ENCODE assay signal across 9 cellular contexts in the genomic region with DNA sequence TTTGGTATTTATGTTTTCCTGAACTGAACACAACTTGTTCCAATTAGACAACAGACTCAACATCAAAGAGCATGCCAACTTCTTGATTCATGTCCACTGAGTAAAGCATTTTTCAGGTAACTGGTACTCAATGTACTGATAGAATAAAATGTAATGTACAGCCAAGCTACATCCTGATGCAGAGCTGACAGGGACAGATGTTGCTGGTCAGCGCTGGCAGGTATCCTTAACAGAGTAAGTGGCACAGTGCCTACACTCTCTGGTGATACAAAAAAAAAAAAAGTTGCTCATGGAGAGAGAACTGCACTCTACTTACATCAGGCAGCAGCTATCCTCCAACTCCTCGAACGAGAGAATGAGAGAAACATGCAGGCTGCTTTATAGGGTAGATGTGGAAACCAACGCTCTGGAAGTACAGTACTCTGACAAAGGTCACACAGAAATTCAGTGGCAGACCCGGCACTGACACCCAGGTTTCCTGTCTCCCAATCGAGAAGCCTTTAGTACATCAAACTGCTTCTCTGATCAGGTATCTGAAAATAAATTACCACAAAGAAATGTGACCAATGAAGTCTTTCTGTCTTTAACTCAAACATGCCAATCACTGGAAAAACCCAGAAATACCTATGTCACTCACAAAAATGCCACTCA. TPM values are rescaled to one million over a fixed set of nuclear protein-coding genes. Genes with fewer than 3 reads are reported as not detected.
A peak's percentile ranks its signal among the peaks of the same experiment; 100 is the strongest.
DNase-seq lines count a peak whose midpoint lies in the region; ATAC-seq and TF ChIP-seq lines count a peak whose summit lies in the region.
"Had no signal": no experiment of that assay in that cellular context is flagged by ENCODE, and none has a peak within 500 bp of the region (broad histone marks: within the 10 kb centered on the region; RNA-seq: fewer than 3 reads in every experiment).

No MANE protein-coding gene starts in this region.

- H3K4me2 ChIP-seq in neural progenitor cell = peak overlapping the region; percentile 99

- H4K20me1 ChIP-seq in neural progenitor cell (ENCODE audit: low read depth) = peaks cover 67% of the 10 kb centered on the region

- H3K36me3 Mint-ChIP-seq in CD8-positive, alpha-beta memory T cell = peaks cover 0 to 10% (median 7%) of the 10 kb centered on the region in 3 donors
- peaks cover 20% of the 10 kb centered on the region for H3K36me3 Mint-ChIP-seq in neural progenitor cell

- no peaks in the 10 kb centered on the region for H3K36me3 ChIP-seq in CD8-positive, alpha-beta memory T cell (ENCODE audit: insufficient read depth, low read length)
- H3K36me3 ChIP-seq in Panc1 (ENCODE audit: control insufficient read depth, insufficient read depth, low read length) (peaks cover 4% of the 10 kb centered on the region), neural progenitor cell (no peaks in the 10 kb centered on the region)

- H3K4me1 ChIP-seq in CD8-positive, alpha-beta memory T cell (ENCODE audit: insufficient read depth, low read length) = peaks cover 52% of the 10 kb centered on the region
- peaks cover 46% of the 10 kb centered on the region for H3K4me1 ChIP-seq in Panc1 (ENCODE audit: control insufficient read depth, insufficient read depth, low read length)
- peaks cover 67% of the 10 kb centered on the region for H3K4me1 ChIP-seq in neural progenitor cell

- no peaks in the 10 kb centered on the region for H3K9me3 Mint-ChIP-seq in CD8-positive, alpha-beta memory T cell
- H3K9me3 Mint-ChIP-seq in neural progenitor cell = peaks cover 14% of the 10 kb centered on the region

- peaks cover 94% of the 10 kb centered on the region for H3K79me2 ChIP-seq in neural progenitor cell (ENCODE audit: low read depth)

- H3K9me3 ChIP-seq in CD8-positive, alpha-beta memory T cell (ENCODE audit: low read length) = no peaks in the 10 kb centered on the region
- H3K9me3 ChIP-seq in Panc1 (ENCODE audit: control insufficient read depth, insufficient read depth, low read depth, low read length) (no peaks in the 10 kb centered on the region), neural progenitor cell (ENCODE audit: low read depth) (no peaks in the 10 kb centered on the region)

- no peak overlapping the region for H2AFZ ChIP-seq in neural progenitor cell (replicated peaks)

- peaks cover 74 to 82% (median 78%) of the 10 kb centered on the region in 3 donors for H3K4me1 Mint-ChIP-seq in CD8-positive, alpha-beta memory T cell
- H3K4me1 Mint-ChIP-seq in neural progenitor cell = peaks cover 38% of the 10 kb centered on the region

- in situ Hi-C loops in Panc1 (cut with HindIII; ENCODE audit: low pct_unique_long_range_greater_than_20kb, low sequenced_read_pairs) = no loop called here

- H3K4me3 Mint-ChIP-seq in CD8-positive, alpha-beta memory T cell = peak overlapping the region; percentile 73 to 87 (median 84)
- H3K4me3 Mint-ChIP-seq in neural progenitor cell = no peak overlapping the region

- no peak for DNase-seq in CD8-positive, alpha-beta memory T cell
- DNase-seq in Panc1 (ENCODE audit: low read depth, low spot score) = no peak
- DNase-seq in epithelial cell of esophagus (ENCODE audit: low read depth) = no peak
- no peak for DNase-seq in neural progenitor cell (ENCODE audit: low spot score)
- no peak for DNase-seq in C1 segment of cervical spinal cord (lab: John Stamatoyannopoulos, UW)
- DNase-seq in NCI-H2227 treated with DMSO at 0.1 percent for 48 hours (lab: John Stamatoyannopoulos, UW) = no peak
- DNase-seq: GDM1 had no signal

- intact Hi-C loops in Panc1 (cut with micrococcal nuclease; ENCODE audit: unreplicated experiment) = no loop called here

- H3K27ac Mint-ChIP-seq in CD8-positive, alpha-beta memory T cell = peak overlapping the region; percentile 48 to 93 (median 78)
- H3K27ac Mint-ChIP-seq in neural progenitor cell = no peak overlapping the region

- no peak overlapping the region for H3K9ac ChIP-seq in neural progenitor cell

- H3F3A ChIP-seq in neural progenitor cell (ENCODE audit: low read depth) = peaks cover 21% of the 10 kb centered on the region

- CTCF ChIA-PET in CD8-positive, alpha-beta memory T cell (lab: Charles Lee) = interaction anchor here (0.8 to 1.4 kb wide), 2 partner anchors 14 to 45 kb away, joined by 3 to 4 read pairs; no protein-coding TSS in a partner anchor
- CTCF ChIA-PET in Panc1 (lab: Charles Lee) = no interaction called here

- no peaks in the 10 kb centered on the region for H3K27me3 ChIP-seq in CD8-positive, alpha-beta memory T cell (ENCODE audit: insufficient read depth, low read length, poor library complexity, severe bottlenecking)
- H3K27me3 ChIP-seq in Panc1 (ENCODE audit: control insufficient read depth, insufficient read depth, low read length) (no peaks in the 10 kb centered on the region), neural progenitor cell (no peaks in the 10 kb centered on the region)

- ATAC-seq in Panc1 (no peak), GM19324 (IDR thresholded peaks at IDR 0.05; ENCODE audit: low FRiP score, unreplicated experiment) (no peak), HG03442 (IDR thresholded peaks at IDR 0.05; ENCODE audit: unreplicated experiment) (no peak)

- peaks cover 0 to 1% of the 10 kb centered on the region in 2 donors for H3K27me3 Mint-ChIP-seq in CD8-positive, alpha-beta memory T cell
- H3K27me3 Mint-ChIP-seq in neural progenitor cell (ENCODE audit: insufficient read depth, low read depth) = peaks cover 3% of the 10 kb centered on the region

- no TSS peak for BruUV-seq in Panc1 (replicated peaks; lab: Mats Ljungman, UMichigan)

- POLR2A ChIA-PET in CD8-positive, alpha-beta memory T cell (lab: Charles Lee) = no interaction called here
- POLR2A ChIA-PET in Panc1 (lab: Charles Lee) = interaction anchor here (0.6 kb wide), 2 partner anchors 13 to 30 kb away, joined by 3 to 5 read pairs; no protein-coding TSS in a partner anchor

- peak overlapping the region; percentile 55 for H3K27ac ChIP-seq in CD8-positive, alpha-beta memory T cell (ENCODE audit: low read depth, low read length)
- H3K27ac ChIP-seq in Panc1 (ENCODE audit: low read length) = peak overlapping the region; percentile 100
- H3K27ac ChIP-seq in neural progenitor cell = no peak overlapping the region

- no peak for TF ChIP-seq CTCF in Panc1 (IDR thresholded peaks at IDR 0.05)
- TF ChIP-seq CTCF in epithelial cell of esophagus (IDR thresholded peaks at IDR 0.05; ENCODE audit: insufficient read depth, low read depth, low read length, missing control alignments) = no peak
- no peak for TF ChIP-seq CTCF in neural progenitor cell (IDR thresholded peaks at IDR 0.05)

- H3K4me3 ChIP-seq in CD8-positive, alpha-beta memory T cell (ENCODE audit: low read length) = no peak overlapping the region
- H3K4me3 ChIP-seq in Panc1 (ENCODE audit: low read depth in 2 of 2, low read length in 2 of 2) (peak overlapping the region; percentile 77 to 83), epithelial cell of esophagus (ENCODE audit: low read length) (peak overlapping the region; percentile 75), neural progenitor cell (no peak overlapping the region)

RNA-seq across cellular contexts. Expression of a gene that starts 4.6 kb away (rescaled TPM):
- total RNA-seq in CD8-positive, alpha-beta memory T cell = 10 to 100 TPM; 75.5 to 82.1 TPM
- polyA plus RNA-seq in CD8-positive, alpha-beta memory T cell = 342 TPM
- 803 TPM for total RNA-seq in Panc1 (2021; ENCODE audit: unreplicated experiment)
- 484 TPM for polyA plus RNA-seq in Panc1 (2012; ENCODE audit: insufficient read length)
- 229 and 358 TPM in 2 replicates for total RNA-seq in neural progenitor cell (ENCODE audit: low replicate concordance)

Comparison
In these comparisons a context has a peak if more than half of its experiments do, and no peak if none do; other contexts are left out.
1. H3K4me3 ChIP-seq: peak in Panc1 (2 of 2) and epithelial cell of esophagus (single experiment); none in CD8-positive, alpha-beta memory T cell (single experiment) and neural progenitor cell (single experiment).